ENCODE assay signal across 17 cellular contexts in the genomic region with DNA sequence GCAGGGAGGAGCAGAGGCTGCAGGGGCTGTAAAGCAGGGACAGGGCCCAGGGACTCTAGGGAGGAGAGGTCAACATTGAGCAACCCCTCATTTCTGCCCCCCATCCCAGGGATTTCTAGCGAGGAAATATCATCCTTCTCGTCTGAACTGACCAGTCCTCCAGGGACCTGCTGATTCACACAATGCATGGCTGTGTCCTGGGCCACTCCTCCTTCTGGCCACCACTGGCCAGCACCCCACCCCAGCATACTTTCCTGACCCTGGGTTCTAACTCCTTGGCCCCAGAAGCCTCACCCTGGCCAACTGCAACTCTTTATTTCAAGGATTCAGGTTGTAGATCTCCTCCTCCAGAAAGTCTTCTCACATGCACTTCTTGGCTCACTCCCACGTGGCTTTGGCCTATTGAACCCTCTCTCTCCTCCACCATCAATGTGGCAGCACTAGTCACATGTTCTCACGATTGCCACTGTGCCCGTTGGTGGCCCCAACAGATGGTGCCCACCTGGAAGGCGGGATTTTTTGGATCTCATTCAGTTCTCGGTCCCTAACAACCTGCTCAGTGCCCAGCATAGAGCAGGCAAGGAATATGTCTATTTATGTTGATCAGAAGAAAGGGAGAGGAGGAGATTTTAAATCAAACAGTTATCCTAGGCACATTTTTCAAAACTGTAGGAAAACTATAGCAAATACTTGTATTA. TPM values are rescaled to one million over a fixed set of nuclear protein-coding genes. Genes with fewer than 3 reads are reported as not detected.
DNase-seq lines count a peak whose midpoint lies in the region; ATAC-seq and TF ChIP-seq lines count a peak whose summit lies in the region.
"Had no signal": no experiment of that assay in that cellular context is flagged by ENCODE, and none has a peak within 500 bp of the region (broad histone marks: within the 10 kb centered on the region; RNA-seq: fewer than 3 reads in every experiment).

No MANE protein-coding gene starts in this region.

- peaks cover 11% of the 10 kb centered on the region for H3K79me2 ChIP-seq in neural progenitor cell (ENCODE audit: low read depth)

- H3K4me1 Mint-ChIP-seq in neural progenitor cell = peaks cover 91% of the 10 kb centered on the region
- no peaks in the 10 kb centered on the region for H3K4me1 Mint-ChIP-seq in T-helper 2 cell treated with Interferon-gamma antibody and Interleukin-4, amounts not matched to agents 5 μg/mL and 100 μg/mL, for 36 hours (ENCODE audit: low read depth)
- peaks cover 42% of the 10 kb centered on the region for H3K4me1 Mint-ChIP-seq in MCF 10A (ENCODE audit: insufficient read depth, unreplicated experiment)
- H3K4me1 Mint-ChIP-seq: activated CD4-positive, alpha-beta T cell treated with anti-CD3 and anti-CD28 coated beads for 36 hours had no signal

- no peak for TF ChIP-seq CTCF in neural progenitor cell (IDR thresholded peaks at IDR 0.05)
- no peak for TF ChIP-seq CTCF in uterus (IDR thresholded peaks at IDR 0.05)
- no peak for TF ChIP-seq CTCF in MCF 10A (IDR thresholded peaks at IDR 0.05; ENCODE audit: unreplicated experiment)

- CTCF ChIA-PET in MCF 10A (lab: Yijun Ruan, JAX) = interaction anchor here (0.6 to 1.0 kb wide), 2 partner anchors 39 to 414 kb away, joined by 3 to 4 read pairs; no protein-coding TSS in a partner anchor

- H3K4me2 ChIP-seq in neural progenitor cell = peak overlapping the region; percentile 45

- H3K9me3 Mint-ChIP-seq in neural progenitor cell (no peaks in the 10 kb centered on the region), MCF 10A (ENCODE audit: unreplicated experiment) (no peaks in the 10 kb centered on the region)
- H3K9me3 Mint-ChIP-seq in T-helper 2 cell treated with Interferon-gamma antibody and Interleukin-4, amounts not matched to agents 5 μg/mL and 100 μg/mL, for 36 hours = no peaks in the 10 kb centered on the region
- H3K9me3 Mint-ChIP-seq: naive B cell had no signal

- H3K4me3 Mint-ChIP-seq in neural progenitor cell (peak overlapping the region; percentile 51), MCF 10A (ENCODE audit: unreplicated experiment) (no peak overlapping the region)
- no peak overlapping the region for H3K4me3 Mint-ChIP-seq in T-helper 2 cell treated with Interferon-gamma antibody and Interleukin-4, amounts not matched to agents 5 μg/mL and 100 μg/mL, for 36 hours
- H3K4me3 Mint-ChIP-seq: activated CD4-positive, alpha-beta T cell treated with anti-CD3 and anti-CD28 coated beads for 36 hours; naive B cell had no signal

- no peaks in the 10 kb centered on the region for H3K27me3 ChIP-seq in neural progenitor cell
- no peaks in the 10 kb centered on the region for H3K27me3 ChIP-seq in uterus

- H3K36me3 ChIP-seq in neural progenitor cell (no peaks in the 10 kb centered on the region), uterus (no peaks in the 10 kb centered on the region)
- H3K36me3 ChIP-seq: thoracic aorta had no signal

- peaks cover 73% of the 10 kb centered on the region for H3F3A ChIP-seq in neural progenitor cell (ENCODE audit: low read depth)

- intact Hi-C loops in Right ventricle myocardium inferior (cut with DNase I) (loop anchor here (2.0 kb wide), 1 partner anchor 23 kb away; no protein-coding TSS in a partner anchor), cardiac septum (cut with DNase I) (no loop called here), uterus (cut with DNase I; ENCODE audit: low total_unique reads) (no loop called here), MCF 10A (cut with micrococcal nuclease) (no loop called here)

- H3K9me3 ChIP-seq in neural progenitor cell (ENCODE audit: low read depth) (no peaks in the 10 kb centered on the region), uterus (no peaks in the 10 kb centered on the region)
- H3K9me3 ChIP-seq: thoracic aorta had no signal

- peaks cover 3% of the 10 kb centered on the region for H3K36me3 Mint-ChIP-seq in neural progenitor cell
- H3K36me3 Mint-ChIP-seq in T-helper 2 cell treated with Interferon-gamma antibody and Interleukin-4, amounts not matched to agents 5 μg/mL and 100 μg/mL, for 36 hours (ENCODE audit: low read depth) = no peaks in the 10 kb centered on the region
- no peaks in the 10 kb centered on the region for H3K36me3 Mint-ChIP-seq in MCF 10A (ENCODE audit: insufficient read depth, unreplicated experiment)
- H3K36me3 Mint-ChIP-seq: naive B cell had no signal

- BruUV-seq in MCF 10A (replicated peaks; lab: Mats Ljungman, UMichigan) = no TSS peak

- DNase-seq in Right ventricle myocardium inferior (ENCODE audit: missing footprints) (no peak), cardiac septum (ENCODE audit: low spot score) (no peak), fibroblast of gingiva (ENCODE audit: low read depth) (peak; percentile 74), neural progenitor cell (ENCODE audit: low spot score) (no peak), uterus (no peak), MCF 10A (ENCODE audit: unreplicated experiment) (no peak)
- no peak for DNase-seq in T-helper 2 cell treated with Interferon-gamma antibody and Interleukin-4, amounts not matched to agents 5 μg/mL and 100 μg/mL, for 36 hours (ENCODE audit: low spot score)
- DNase-seq: ACHN; activated CD4-positive, alpha-beta T cell treated with anti-CD3 and anti-CD28 coated beads for 36 hours; activated T-cell treated with anti-CD3 and anti-CD28 coated beads, Interleukin-2, amount 50 U/mL, for 48 hours; naive B cell; NCI-H1105; NCI-H446 treated with DMSO at 0.1 percent for 48 hours; small intestine; T-helper 1 cell had no signal

- peaks cover 16% of the 10 kb centered on the region for H3K27me3 Mint-ChIP-seq in neural progenitor cell (ENCODE audit: insufficient read depth, low read depth)
- H3K27me3 Mint-ChIP-seq in T-helper 2 cell treated with Interferon-gamma antibody and Interleukin-4, amounts not matched to agents 5 μg/mL and 100 μg/mL, for 36 hours (ENCODE audit: low read depth) = no peaks in the 10 kb centered on the region
- no peaks in the 10 kb centered on the region for H3K27me3 Mint-ChIP-seq in MCF 10A (ENCODE audit: insufficient read depth, unreplicated experiment)
- H3K27me3 Mint-ChIP-seq: activated CD4-positive, alpha-beta T cell treated with anti-CD3 and anti-CD28 coated beads for 36 hours had no signal

- TF ChIP-seq POLR2A in uterus (IDR thresholded peaks at IDR 0.05) = no peak

- H3K4me1 ChIP-seq in neural progenitor cell = peaks cover 85% of the 10 kb centered on the region
- H3K4me1 ChIP-seq in uterus = peaks cover 7 to 12% of the 10 kb centered on the region in 2 donors

- H3K4me3 ChIP-seq in neural progenitor cell (no peak overlapping the region), uterus (no peak overlapping the region)
- H3K4me3 ChIP-seq: thoracic aorta had no signal

- POLR2A ChIA-PET in MCF 10A (lab: Yijun Ruan, JAX) = interaction anchor here (0.8 to 1.0 kb wide), 2 partner anchors 12 to 35 kb away, joined by 3 read pairs; no protein-coding TSS in a partner anchor

- H3K27ac Mint-ChIP-seq in neural progenitor cell = peak overlapping the region; percentile 100
- H3K27ac Mint-ChIP-seq in T-helper 2 cell treated with Interferon-gamma antibody and Interleukin-4, amounts not matched to agents 5 μg/mL and 100 μg/mL, for 36 hours = no peak overlapping the region
- H3K27ac Mint-ChIP-seq in MCF 10A (ENCODE audit: low read depth, unreplicated experiment) = no peak overlapping the region
- H3K27ac Mint-ChIP-seq: activated CD4-positive, alpha-beta T cell treated with anti-CD3 and anti-CD28 coated beads for 36 hours had no signal

- ATAC-seq in Right ventricle myocardium inferior (peak; percentile 20), HG03378 (IDR thresholded peaks at IDR 0.05; ENCODE audit: unreplicated experiment) (no peak)
- ATAC-seq: activated CD4-positive, alpha-beta T cell treated with anti-CD3 and anti-CD28 coated beads for 36 hours had no signal

- H3K9ac ChIP-seq in neural progenitor cell = no peak overlapping the region

- no peak overlapping the region for H2AFZ ChIP-seq in neural progenitor cell (replicated peaks)

- H3K27ac ChIP-seq in neural progenitor cell (no peak overlapping the region), uterus (peak overlapping the region; percentile 38 to 57)
- H3K27ac ChIP-seq: thoracic aorta had no signal

- no peaks in the 10 kb centered on the region for H4K20me1 ChIP-seq in neural progenitor cell (ENCODE audit: low read depth)

RNA-seq across cellular contexts. Expression of a gene that starts 41.5 kb away (rescaled TPM):
- total RNA-seq in Right ventricle myocardium inferior = 49.1 TPM
- total RNA-seq in cardiac septum = 46.6 TPM
- 8.8 and 14.7 TPM in 2 replicates for total RNA-seq in neural progenitor cell (ENCODE audit: low replicate concordance)
- 10 to 100 TPM in 3 of 4 donors, 1 to 10 TPM in 1; 7.9 to 63.6 (median 18.8) TPM for total RNA-seq in uterus
- 15.6 and 21.5 TPM in 2 replicates for total RNA-seq in MCF 10A (2022)
